ENCODE assay signal across 8 cellular contexts in genomic region chr12:12267801-12268200, GRCh38. TPM values are rescaled to one million over a fixed set of nuclear protein-coding genes. Genes with fewer than 3 reads are reported as not detected.
DNase-seq lines count a peak whose midpoint lies in the region; ATAC-seq and TF ChIP-seq lines count a peak whose summit lies in the region.

No MANE protein-coding gene starts in this region.

- H3K4me3 ChIP-seq in GM08714 (ENCODE audit: low read length) (peak overlapping the region; percentile 94; the same call in 1 of the 2 replicates), foreskin fibroblast (ENCODE audit: low read depth in 1 of 2, low read length in 2 of 2) (peak overlapping the region; percentile 86 to 93), skeletal muscle tissue (ENCODE audit: low read length in 3 of 3) (peak overlapping the region; percentile 92 to 100 (median 99))

- peak; percentile 52 for DNase-seq in SW480 (ENCODE audit: low spot score)
- DNase-seq in foreskin fibroblast, result no peak
- no peak for DNase-seq in T-helper 9 cell
- DNase-seq in activated effector memory CD4-positive, alpha-beta T cell treated with Interleukin-2 at 50 U/mL for 16 hours, result no peak

- H3K27ac ChIP-seq in 22Rv1 (peak overlapping the region; percentile 83), skeletal muscle tissue (ENCODE audit: low read depth, low read length) (no peak overlapping the region)

- no peak for ATAC-seq in GM19452 (IDR thresholded peaks at IDR 0.05; ENCODE audit: unreplicated experiment)

- H3K36me3 ChIP-seq in skeletal muscle tissue (ENCODE audit: control insufficient read depth in 3 of 3, insufficient read depth in 3 of 3, low read length in 3 of 3), result no peaks in the 10 kb centered on the region

- TF ChIP-seq CTCF in 22Rv1 (IDR thresholded peaks at IDR 0.05) (no peak), foreskin fibroblast (IDR thresholded peaks at IDR 0.05; ENCODE audit: low read depth, low read length) (no peak)

- H3K9ac ChIP-seq in skeletal muscle tissue (ENCODE audit: low read depth in 1 of 3, low read length in 3 of 3), result peak overlapping the region; percentile 99 to 100 (median 100)

- peaks cover 0 to 2% (median 0%) of the 10 kb centered on the region in 3 donors for H3K27me3 ChIP-seq in skeletal muscle tissue (ENCODE audit: control insufficient read depth in 3 of 3, insufficient read depth in 3 of 3, low read length in 3 of 3)

- H3K9me3 ChIP-seq in skeletal muscle tissue (ENCODE audit: control insufficient read depth in 3 of 3, low read length in 3 of 3), result no peaks in the 10 kb centered on the region

- H3K4me1 ChIP-seq in skeletal muscle tissue (ENCODE audit: control insufficient read depth in 3 of 3, insufficient read depth in 3 of 3, low read length in 3 of 3), result peaks cover 8 to 18% (median 16%) of the 10 kb centered on the region in 3 donors

RNA-seq across cellular contexts. Expression of gene LRP6, which starts 1.0 kb away (rescaled TPM):
- total RNA-seq in skeletal muscle tissue, result 44.4 TPM
